In the genomic region with DNA sequence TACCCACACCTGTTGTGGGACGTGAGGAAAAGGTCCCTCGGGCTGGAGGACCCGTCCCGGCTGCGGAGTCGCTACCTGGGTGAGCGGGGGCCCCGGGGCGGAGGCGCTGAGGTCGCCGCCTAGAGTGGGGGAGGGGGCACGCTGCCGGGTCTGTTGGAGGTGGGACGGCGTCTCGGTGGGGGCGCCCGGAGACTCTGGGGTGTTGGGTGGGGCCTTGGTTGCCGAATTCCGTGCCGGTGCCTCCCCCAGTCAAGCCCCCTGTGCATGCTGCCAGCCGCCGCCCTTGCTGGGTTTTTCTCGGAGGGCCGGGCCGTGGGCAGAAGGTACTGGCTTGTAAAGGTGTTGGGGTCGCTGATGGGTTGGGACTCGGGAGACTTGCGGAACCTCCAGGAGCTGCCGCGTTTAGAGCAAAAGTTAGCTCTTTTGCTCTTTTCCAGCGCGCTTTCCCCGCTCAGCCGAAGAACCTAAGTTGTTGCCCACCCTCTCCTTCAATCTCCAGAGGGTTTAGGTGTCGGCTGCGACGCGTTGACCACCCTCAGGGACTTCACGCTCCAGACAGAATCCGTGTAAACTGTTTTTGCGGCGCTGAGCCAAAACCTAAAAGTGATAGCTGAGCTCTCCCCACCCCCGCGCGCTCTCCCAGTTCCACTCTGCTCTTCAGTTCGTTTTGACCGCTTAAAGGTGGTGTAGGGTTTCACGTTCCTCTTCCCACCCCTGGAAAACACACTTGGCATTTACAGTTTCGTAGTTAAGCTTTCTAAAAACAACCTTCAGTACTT, we compare ENCODE assay signal across 8 cellular contexts. TPM values are rescaled to one million over a fixed set of nuclear protein-coding genes. Genes with fewer than 3 reads are reported as not detected.
DNase-seq lines count a peak whose midpoint lies in the region; TF ChIP-seq lines count a peak whose summit lies in the region.

A gene (minus strand): TSS at position 143 of the 779 bp plus-strand sequence. CDS start 1,231 bp downstream, outside the sequence.

- no peaks in the 10 kb centered on the region; the same call in 1 of the 2 replicates for H3K4me1 ChIP-seq in HEK293 (ENCODE audit: control insufficient read depth, insufficient read depth, low read length)
- H3K4me1 ChIP-seq in right atrium auricular region: peaks cover 0 to 25% of the 10 kb centered on the region in 2 donors
- peaks cover 0 to 6% of the 10 kb centered on the region in 2 donors for H3K4me1 ChIP-seq in uterus

- POLR2A ChIA-PET in HEK293 (lab: Yijun Ruan, JAX): interaction anchor here (0.6 to 3.4 kb wide), 8 partner anchors 10 to 481 kb away, joined by 3 to 37 read pairs (median 8); a partner anchor contains a TSS

- DNase-seq in EL (peak; percentile 77), NCI-H1092 (lab: John Stamatoyannopoulos, UW) (peak; percentile 44), T follicular helper cell (ENCODE audit: low read depth) (peak; percentile 53), right atrium auricular region (ENCODE audit: low spot score) (peak; percentile 67), putamen (ENCODE audit: low spot score) (peak; percentile 58), uterus (peak; percentile 73 to 84)

- H3K27ac ChIP-seq in HEK293 (ENCODE audit: extremely low read depth, low read depth, low read length): peak within 1 kb of the TSS; percentile 88
- H3K27ac ChIP-seq in angular gyrus (ENCODE audit: low read depth, low read length): peak within 1 kb of the TSS; percentile 100
- peak within 1 kb of the TSS; percentile 99 to 100 for H3K27ac ChIP-seq in right atrium auricular region
- peak within 1 kb of the TSS; percentile 97 to 98 for H3K27ac ChIP-seq in uterus

- TF ChIP-seq CTCF in HEK293 (tag by site-specific recombination; IDR thresholded peaks at IDR 0.05): 0 out of 2 replicates have a peak, but pooled peaks have one; percentile 42
- TF ChIP-seq CTCF in right atrium auricular region (IDR thresholded peaks at IDR 0.05): no peak
- TF ChIP-seq CTCF in uterus (IDR thresholded peaks at IDR 0.05): no peak

- H3K27me3 ChIP-seq in right atrium auricular region (no peaks in the 10 kb centered on the region), uterus (no peaks in the 10 kb centered on the region)

- H3K4me3 ChIP-seq in HEK293 (ENCODE audit: low read depth, low read length): peak within 1 kb of the TSS; percentile 92
- peak within 1 kb of the TSS; percentile 86 to 100 for H3K4me3 ChIP-seq in right atrium auricular region
- H3K4me3 ChIP-seq in uterus: peak within 1 kb of the TSS; percentile 80 to 94

- CTCF ChIA-PET in HEK293 (lab: Yijun Ruan, JAX): interaction anchor here (0.6 to 2.3 kb wide), 4 partner anchors 13 to 145 kb away, joined by 3 to 10 read pairs (median 4); no protein-coding TSS in a partner anchor

- TF ChIP-seq POLR2A in uterus (IDR thresholded peaks at IDR 0.05): peak in 1 of 2 donors; percentile 30

- no peaks in the 10 kb centered on the region for H3K36me3 ChIP-seq in HEK293 (ENCODE audit: control insufficient read depth in 2 of 2, insufficient read depth in 1 of 2, low read length in 2 of 2)
- H3K36me3 ChIP-seq in right atrium auricular region: no peaks in the 10 kb centered on the region
- no peaks in the 10 kb centered on the region for H3K36me3 ChIP-seq in uterus

- H3K9me3 ChIP-seq in HEK293 (ENCODE audit: control insufficient read depth, insufficient read depth, low read depth, low read length) (no peaks in the 10 kb centered on the region), right atrium auricular region (no peaks in the 10 kb centered on the region), uterus (no peaks in the 10 kb centered on the region)

- intact Hi-C loops in uterus (cut with DNase I; ENCODE audit: low total_unique reads): no loop called here

TF ChIP-seq in HEK293, 187 proteins besides CTCF, POLR2A, EP300 and RAD21 (continues in another document):
- TF ChIP-seq ZNF157 (tag by site-specific recombination; IDR thresholded peaks at IDR 0.05) (no peak), YY2 (tag by site-specific recombination; IDR thresholded peaks at IDR 0.05) (no peak), ZNF155 (tag by site-specific recombination; IDR thresholded peaks at IDR 0.05) (no peak), ZBTB20 (tag by site-specific recombination; IDR thresholded peaks at IDR 0.05) (peak; percentile 74), ZFP41 (tag by site-specific recombination; IDR thresholded peaks at IDR 0.05; ENCODE audit: borderline replicate concordance) (no peak), BCL11A (tag by site-specific recombination; IDR thresholded peaks at IDR 0.05; ENCODE audit: low read depth) (peak; percentile 30; the same call in 1 of the 2 replicates), FEZF1 (tag by site-specific recombination; IDR thresholded peaks at IDR 0.05) (peak; percentile 80)
- TF ChIP-seq, protein P1, sequence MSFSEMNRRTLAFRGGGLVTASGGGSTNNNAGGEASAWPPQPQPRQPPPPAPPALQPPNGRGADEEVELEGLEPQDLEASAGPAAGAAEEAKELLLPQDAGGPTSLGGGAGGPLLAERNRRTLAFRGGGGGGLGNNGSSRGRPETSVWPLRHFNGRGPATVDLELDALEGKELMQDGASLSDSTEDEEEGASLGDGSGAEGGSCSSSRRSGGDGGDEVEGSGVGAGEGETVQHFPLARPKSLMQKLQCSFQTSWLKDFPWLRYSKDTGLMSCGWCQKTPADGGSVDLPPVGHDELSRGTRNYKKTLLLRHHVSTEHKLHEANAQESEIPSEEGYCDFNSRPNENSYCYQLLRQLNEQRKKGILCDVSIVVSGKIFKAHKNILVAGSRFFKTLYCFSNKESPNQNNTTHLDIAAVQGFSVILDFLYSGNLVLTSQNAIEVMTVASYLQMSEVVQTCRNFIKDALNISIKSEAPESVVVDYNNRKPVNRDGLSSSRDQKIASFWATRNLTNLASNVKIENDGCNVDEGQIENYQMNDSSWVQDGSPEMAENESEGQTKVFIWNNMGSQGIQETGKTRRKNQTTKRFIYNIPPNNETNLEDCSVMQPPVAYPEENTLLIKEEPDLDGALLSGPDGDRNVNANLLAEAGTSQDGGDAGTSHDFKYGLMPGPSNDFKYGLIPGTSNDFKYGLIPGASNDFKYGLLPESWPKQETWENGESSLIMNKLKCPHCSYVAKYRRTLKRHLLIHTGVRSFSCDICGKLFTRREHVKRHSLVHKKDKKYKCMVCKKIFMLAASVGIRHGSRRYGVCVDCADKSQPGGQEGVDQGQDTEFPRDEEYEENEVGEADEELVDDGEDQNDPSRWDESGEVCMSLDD (tag by site-specific recombination; IDR thresholded peaks at IDR 0.05): peak; percentile 14; the same call in 1 of the 2 replicates
- TF ChIP-seq, protein P2, sequence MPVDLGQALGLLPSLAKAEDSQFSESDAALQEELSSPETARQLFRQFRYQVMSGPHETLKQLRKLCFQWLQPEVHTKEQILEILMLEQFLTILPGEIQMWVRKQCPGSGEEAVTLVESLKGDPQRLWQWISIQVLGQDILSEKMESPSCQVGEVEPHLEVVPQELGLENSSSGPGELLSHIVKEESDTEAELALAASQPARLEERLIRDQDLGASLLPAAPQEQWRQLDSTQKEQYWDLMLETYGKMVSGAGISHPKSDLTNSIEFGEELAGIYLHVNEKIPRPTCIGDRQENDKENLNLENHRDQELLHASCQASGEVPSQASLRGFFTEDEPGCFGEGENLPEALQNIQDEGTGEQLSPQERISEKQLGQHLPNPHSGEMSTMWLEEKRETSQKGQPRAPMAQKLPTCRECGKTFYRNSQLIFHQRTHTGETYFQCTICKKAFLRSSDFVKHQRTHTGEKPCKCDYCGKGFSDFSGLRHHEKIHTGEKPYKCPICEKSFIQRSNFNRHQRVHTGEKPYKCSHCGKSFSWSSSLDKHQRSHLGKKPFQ (tag by site-specific recombination; IDR thresholded peaks at IDR 0.05): peak; percentile 77
- TF ChIP-seq, protein P3, sequence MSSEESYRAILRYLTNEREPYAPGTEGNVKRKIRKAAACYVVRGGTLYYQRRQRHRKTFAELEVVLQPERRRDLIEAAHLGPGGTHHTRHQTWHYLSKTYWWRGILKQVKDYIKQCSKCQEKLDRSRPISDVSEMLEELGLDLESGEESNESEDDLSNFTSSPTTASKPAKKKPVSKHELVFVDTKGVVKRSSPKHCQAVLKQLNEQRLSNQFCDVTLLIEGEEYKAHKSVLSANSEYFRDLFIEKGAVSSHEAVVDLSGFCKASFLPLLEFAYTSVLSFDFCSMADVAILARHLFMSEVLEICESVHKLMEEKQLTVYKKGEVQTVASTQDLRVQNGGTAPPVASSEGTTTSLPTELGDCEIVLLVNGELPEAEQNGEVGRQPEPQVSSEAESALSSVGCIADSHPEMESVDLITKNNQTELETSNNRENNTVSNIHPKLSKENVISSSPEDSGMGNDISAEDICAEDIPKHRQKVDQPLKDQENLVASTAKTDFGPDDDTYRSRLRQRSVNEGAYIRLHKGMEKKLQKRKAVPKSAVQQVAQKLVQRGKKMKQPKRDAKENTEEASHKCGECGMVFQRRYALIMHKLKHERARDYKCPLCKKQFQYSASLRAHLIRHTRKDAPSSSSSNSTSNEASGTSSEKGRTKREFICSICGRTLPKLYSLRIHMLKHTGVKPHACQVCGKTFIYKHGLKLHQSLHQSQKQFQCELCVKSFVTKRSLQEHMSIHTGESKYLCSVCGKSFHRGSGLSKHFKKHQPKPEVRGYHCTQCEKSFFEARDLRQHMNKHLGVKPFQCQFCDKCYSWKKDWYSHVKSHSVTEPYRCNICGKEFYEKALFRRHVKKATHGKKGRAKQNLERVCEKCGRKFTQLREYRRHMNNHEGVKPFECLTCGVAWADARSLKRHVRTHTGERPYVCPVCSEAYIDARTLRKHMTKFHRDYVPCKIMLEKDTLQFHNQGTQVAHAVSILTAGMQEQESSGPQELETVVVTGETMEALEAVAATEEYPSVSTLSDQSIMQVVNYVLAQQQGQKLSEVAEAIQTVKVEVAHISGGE (tag by site-specific recombination; conservative IDR thresholded peaks at IDR 0.05; ENCODE audit: low read depth): 0 out of 2 replicates have a peak, but pooled peaks have one; percentile 9
- TF ChIP-seq, protein P4, sequence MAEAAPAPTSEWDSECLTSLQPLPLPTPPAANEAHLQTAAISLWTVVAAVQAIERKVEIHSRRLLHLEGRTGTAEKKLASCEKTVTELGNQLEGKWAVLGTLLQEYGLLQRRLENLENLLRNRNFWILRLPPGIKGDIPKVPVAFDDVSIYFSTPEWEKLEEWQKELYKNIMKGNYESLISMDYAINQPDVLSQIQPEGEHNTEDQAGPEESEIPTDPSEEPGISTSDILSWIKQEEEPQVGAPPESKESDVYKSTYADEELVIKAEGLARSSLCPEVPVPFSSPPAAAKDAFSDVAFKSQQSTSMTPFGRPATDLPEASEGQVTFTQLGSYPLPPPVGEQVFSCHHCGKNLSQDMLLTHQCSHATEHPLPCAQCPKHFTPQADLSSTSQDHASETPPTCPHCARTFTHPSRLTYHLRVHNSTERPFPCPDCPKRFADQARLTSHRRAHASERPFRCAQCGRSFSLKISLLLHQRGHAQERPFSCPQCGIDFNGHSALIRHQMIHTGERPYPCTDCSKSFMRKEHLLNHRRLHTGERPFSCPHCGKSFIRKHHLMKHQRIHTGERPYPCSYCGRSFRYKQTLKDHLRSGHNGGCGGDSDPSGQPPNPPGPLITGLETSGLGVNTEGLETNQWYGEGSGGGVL (tag by site-specific recombination; IDR thresholded peaks at IDR 0.05): peak; percentile 60

RNA-seq across cellular contexts. Expression of the gene that starts here (rescaled TPM):
- total RNA-seq in right atrium auricular region: 100 to 1,000 TPM in 1 of 2 donors, 10 to 100 TPM in 1; 71.4 to 122 TPM
- 100 to 1,000 TPM in 1 of 4 donors, 10 to 100 TPM in 3; 21.5 to 127 (median 38.5) TPM for total RNA-seq in uterus

Comparison
In these comparisons a context has a peak if more than half of its experiments do, and no peak if none do; other contexts are left out.
1. Peak in every context shown above with its lines: DNase-seq, H3K4me3 ChIP-seq and H3K27ac ChIP-seq.